Comparison of ENCODE assay signal across 23 cellular contexts in genomic region chr2:221434155-221434554, GRCh38.
"Had no signal": no experiment of that assay in that cellular context is flagged by ENCODE, and none has a peak within 500 bp of the region (broad histone marks: within the 10 kb centered on the region; RNA-seq: fewer than 3 reads in every experiment).

No MANE protein-coding gene starts in this region.

- H3K9me3 Mint-ChIP-seq: activated T-cell treated with anti-CD3 and anti-CD28 coated beads, Interleukin-2, amount 50 U/mL, for 72 hours; neural crest cell; T-helper 1 cell treated with Interleukin-12 subunit alpha and Interleukin-12 subunit beta and Interleukin-4 antibody, amounts not matched to agents 30 μg/mL and 1 μg/mL, for 36 hours had no signal

- H3K4me3 Mint-ChIP-seq: activated T-cell treated with anti-CD3 and anti-CD28 coated beads, Interleukin-2, amount 50 U/mL, for 72 hours; neural crest cell; T-helper 1 cell treated with Interleukin-12 subunit alpha and Interleukin-12 subunit beta and Interleukin-4 antibody, amounts not matched to agents 30 μg/mL and 1 μg/mL, for 36 hours had no signal

- ATAC-seq: activated CD4-positive, CD25-positive, alpha-beta regulatory T cell treated with anti-CD3 and anti-CD28 coated beads, Interleukin-2, amount 50 U/mL, for 24 hours; activated T-cell treated with anti-CD3 and anti-CD28 coated beads, Interleukin-2, amount 50 U/mL, for 72 hours; left lobe of liver; psoas muscle; right lobe of liver had no signal

- H3K9me3 ChIP-seq: ascending aorta, psoas muscle, right lobe of liver, stomach had no signal

- H3K36me3 ChIP-seq: right lobe of liver had no signal

- DNase-seq: activated CD4-positive, alpha-beta T cell treated with anti-CD3 and anti-CD28 coated beads, Interleukin-2, amount 50 U/mL, for 4 hours; activated effector memory CD4-positive, alpha-beta T cell treated with anti-CD3 and anti-CD28 coated beads, Interleukin-2, amount 50 U/mL, for 16 hours; activated naive CD4-positive, alpha-beta T cell treated with anti-CD3 and anti-CD28 coated beads, Interleukin-2, amount 50 U/mL, for 16 hours; activated T-cell treated with anti-CD3 and anti-CD28 coated beads, Interleukin-2, amount 50 U/mL, for 72 hours; cerebellar nuclear complex; cortex of kidney; effector CD8-positive, alpha-beta T cell; glutamatergic neuron; hippocampal formation; psoas muscle; right lobe of liver; small intestine; stimulated activated CD4-positive, alpha-beta T cell treated with anti-CD3 and anti-CD28 coated beads, Interleukin-4, amount 100 ng/mL, for 1 hour; stomach; trophoblast cell had no signal

- H3K27ac Mint-ChIP-seq: activated T-cell treated with anti-CD3 and anti-CD28 coated beads, Interleukin-2, amount 50 U/mL, for 72 hours; T-helper 1 cell treated with Interleukin-12 subunit alpha and Interleukin-12 subunit beta and Interleukin-4 antibody, amounts not matched to agents 30 μg/mL and 1 μg/mL, for 36 hours had no signal

- H3K27ac ChIP-seq: ascending aorta, psoas muscle, right lobe of liver, stomach had no signal

- H3K4me1 ChIP-seq: ascending aorta, psoas muscle, right lobe of liver, stomach had no signal

- H3K27me3 ChIP-seq: ascending aorta, right lobe of liver, stomach had no signal

- FAIRE-seq: bronchial epithelial cell, islet of Langerhans, small intestine had no signal

- H3K4me3 ChIP-seq: ascending aorta, lung, psoas muscle, right lobe of liver, stomach had no signal
